8 cellular contexts compared by ENCODE assay signal in the genomic region with DNA sequence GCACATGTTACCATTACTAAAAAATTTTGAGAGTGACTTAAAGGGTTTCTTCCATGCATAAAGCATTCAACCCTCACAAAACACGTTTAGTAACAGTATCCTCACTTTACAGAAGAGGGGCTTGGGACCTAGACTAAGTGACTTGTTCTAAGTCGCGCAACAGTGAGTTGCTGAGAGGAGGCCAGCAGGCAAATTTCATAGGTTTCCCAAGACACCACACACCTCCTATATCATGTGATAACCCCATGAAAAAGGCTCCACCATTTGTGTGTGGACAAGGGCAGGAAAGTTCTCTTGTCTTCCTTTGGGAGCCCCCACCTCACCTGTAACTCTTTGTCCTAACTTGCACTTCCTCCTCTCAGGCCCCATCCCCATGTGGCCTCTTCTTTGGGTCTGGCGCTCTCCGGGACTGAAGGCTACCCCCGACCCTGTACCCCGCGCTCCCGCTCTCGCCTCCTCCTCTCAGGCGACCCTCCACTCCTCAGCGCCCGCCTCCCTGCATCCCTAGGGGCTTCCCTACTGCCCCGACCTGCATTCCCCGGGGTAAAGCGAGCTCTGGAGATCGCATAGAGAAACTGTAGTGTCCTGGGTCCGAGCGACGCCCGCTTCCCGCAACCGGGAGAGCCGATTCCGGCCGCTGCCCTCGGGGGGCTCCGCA. TPM values are rescaled to one million over a fixed set of nuclear protein-coding genes. Genes with fewer than 3 reads are reported as not detected.
DNase-seq lines count a peak whose midpoint lies in the region; ATAC-seq and TF ChIP-seq lines count a peak whose summit lies in the region.

No MANE protein-coding gene starts in this region.

- H3K27me3 Mint-ChIP-seq in activated T-helper 2 cell treated with anti-CD3 and anti-CD28 coated beads, Interferon-gamma antibody, Interleukin-2, Interleukin-4, amounts not matched to agents 10 μg/mL and 5 μg/mL and 100 μg/mL, durations not matched to agents 14 hours and 24 hours and 36 hours (ENCODE audit: low read depth) = no peaks in the 10 kb centered on the region

- TF ChIP-seq CTCF in AG04449 (IDR thresholded peaks at IDR 0.05; ENCODE audit: insufficient read depth, low read length, missing control alignments) (no peak), stomach (IDR thresholded peaks at IDR 0.05) (no peak)

- no peaks in the 10 kb centered on the region for H4K20me1 ChIP-seq in GM23248 (ENCODE audit: insufficient read depth)

- H3K4me3 ChIP-seq in AG04449 (ENCODE audit: low read depth, low read length) (peak overlapping the region; percentile 76), GM23248 (peak overlapping the region; percentile 98), iPS-20b (ENCODE audit: low read length) (peak overlapping the region; percentile 92), stomach (peak overlapping the region; percentile 61 to 80 (median 70))

- peak overlapping the region; percentile 93 for H3K4me2 ChIP-seq in GM23248 (ENCODE audit: unreplicated experiment)

- WGBS in GM23248 (ENCODE audit: low coverage in 1 of 2, low lambda C conversion rate in 2 of 2, missing lambda C conversion rate in 2 of 2), 2 experiments = 9 to 10% methylated on average over 27 to 28 of the region's 28 CpGs
- 5 to 9% (median 6%) methylated on average over 14 to 28 of the region's 28 CpGs for WGBS in stomach, 5 donors

- H3K4me1 Mint-ChIP-seq in activated T-helper 2 cell treated with anti-CD3 and anti-CD28 coated beads, Interferon-gamma antibody, Interleukin-2, Interleukin-4, amounts not matched to agents 10 μg/mL and 5 μg/mL and 100 μg/mL, durations not matched to agents 14 hours and 24 hours and 36 hours (ENCODE audit: low read depth) = peaks cover 59% of the 10 kb centered on the region

- 0 out of 2 replicates have a peak, but pooled peaks cover 9% of the 10 kb centered on the region for H3K36me3 ChIP-seq in GM23248 (ENCODE audit: low read depth)
- no peaks in the 10 kb centered on the region for H3K36me3 ChIP-seq in iPS-20b (ENCODE audit: insufficient read depth, low read depth, low read length)
- peaks cover 20 to 62% (median 55%) of the 10 kb centered on the region in 4 donors for H3K36me3 ChIP-seq in stomach

- CTCF ChIA-PET in AG04449 (lab: Yijun Ruan, JAX) = interaction anchor here (2.2 to 11.4 kb wide), 3 partner anchors 14 to 31 kb away, joined by 6 to 402 read pairs (median 313); partner anchors contain the start of genes PSMB9 and TAP1

- no peaks in the 10 kb centered on the region for H3K9me3 Mint-ChIP-seq in activated T-helper 2 cell treated with anti-CD3 and anti-CD28 coated beads, Interferon-gamma antibody, Interleukin-2, Interleukin-4, amounts not matched to agents 10 μg/mL and 5 μg/mL and 100 μg/mL, durations not matched to agents 14 hours and 24 hours and 36 hours

- no peak for TF ChIP-seq EP300 in stomach (IDR thresholded peaks at IDR 0.05)

- ATAC-seq in HG03432 (IDR thresholded peaks at IDR 0.05; ENCODE audit: unreplicated experiment) = no peak
- no peak for ATAC-seq in HG02981 (IDR thresholded peaks at IDR 0.05; ENCODE audit: unreplicated experiment)

- POLR2A ChIA-PET in AG04449 (lab: Yijun Ruan, JAX) = no interaction called here

- H3K9me2 ChIP-seq in GM23248 (ENCODE audit: insufficient read depth) = no peaks in the 10 kb centered on the region

- intact Hi-C loops in activated T-helper 2 cell treated with anti-CD3 and anti-CD28 coated beads, Interferon-gamma antibody, Interleukin-2, Interleukin-4, amounts not matched to agents 10 μg/mL and 5 μg/mL and 100 μg/mL, durations not matched to agents 14 hours and 24 hours and 36 hours (cut with micrococcal nuclease) = loop anchor here (10.0 kb wide), 2 partner anchors 361 to 1009 kb away; partner anchors contain the start of genes HSD17B8, RING1, RXRB and SLC39A7
- intact Hi-C loops in stomach (cut with DNase I; ENCODE audit: low total_unique reads) = no loop called here

- H3K27me3 ChIP-seq in GM23248 (replicated peaks; ENCODE audit: insufficient read depth) (no peaks in the 10 kb centered on the region), iPS-20b (ENCODE audit: insufficient read depth, low read length) (peaks cover 50% of the 10 kb centered on the region), stomach (no peaks in the 10 kb centered on the region)

- peak overlapping the region; percentile 99 for H3K4me3 Mint-ChIP-seq in activated T-helper 2 cell treated with anti-CD3 and anti-CD28 coated beads, Interferon-gamma antibody, Interleukin-2, Interleukin-4, amounts not matched to agents 10 μg/mL and 5 μg/mL and 100 μg/mL, durations not matched to agents 14 hours and 24 hours and 36 hours (ENCODE audit: low read depth)

- H3K9me3 ChIP-seq in GM23248 (ENCODE audit: low read depth) (no peaks in the 10 kb centered on the region), iPS-20b (ENCODE audit: insufficient read depth, low read depth, low read length) (no peaks in the 10 kb centered on the region), stomach (no peaks in the 10 kb centered on the region)

- peaks cover 87% of the 10 kb centered on the region for H3K36me3 Mint-ChIP-seq in activated T-helper 2 cell treated with anti-CD3 and anti-CD28 coated beads, Interferon-gamma antibody, Interleukin-2, Interleukin-4, amounts not matched to agents 10 μg/mL and 5 μg/mL and 100 μg/mL, durations not matched to agents 14 hours and 24 hours and 36 hours (ENCODE audit: low read depth)

- H3K27ac ChIP-seq in GM23248 = peak overlapping the region; percentile 73
- H3K27ac ChIP-seq in iPS-20b (ENCODE audit: low read length) = no peak overlapping the region
- H3K27ac ChIP-seq in stomach = peak overlapping the region; percentile 89 to 99 (median 96)

- H3K9ac ChIP-seq in GM23248 (peak overlapping the region; percentile 97), iPS-20b (ENCODE audit: low read depth, low read length) (peak overlapping the region; percentile 76; the same call in 1 of the 2 replicates)

- H3K79me2 ChIP-seq in GM23248 (ENCODE audit: insufficient read depth) = no peaks in the 10 kb centered on the region

- H3K27ac Mint-ChIP-seq in activated T-helper 2 cell treated with anti-CD3 and anti-CD28 coated beads, Interferon-gamma antibody, Interleukin-2, Interleukin-4, amounts not matched to agents 10 μg/mL and 5 μg/mL and 100 μg/mL, durations not matched to agents 14 hours and 24 hours and 36 hours = peak overlapping the region; percentile 98

- no peak for TF ChIP-seq POLR2A in stomach (IDR thresholded peaks at IDR 0.05)

- in situ Hi-C loops in GM23248 (cut with MboI) = no loop called here

- peak overlapping the region; percentile 91 for H2AFZ ChIP-seq in GM23248

- H3F3A ChIP-seq in GM23248 (ENCODE audit: insufficient read depth) = peaks cover 17% of the 10 kb centered on the region

- H3K4me1 ChIP-seq in GM23248 (ENCODE audit: insufficient read depth) (no peaks in the 10 kb centered on the region), iPS-20b (ENCODE audit: insufficient read depth, low read length) (peaks cover 3% of the 10 kb centered on the region; the same call in 1 of the 2 replicates), stomach (peaks cover 19 to 66% (median 47%) of the 10 kb centered on the region in 4 donors)

- DNase-seq in AG04449 (ENCODE audit: low read depth, low spot score) (no peak), GM23248 (peak; percentile 36), stomach (no peak), mucosa of gallbladder (ENCODE audit: low spot score) (no peak)
- no peak for DNase-seq in activated T-helper 2 cell treated with anti-CD3 and anti-CD28 coated beads, Interferon-gamma antibody, Interleukin-2, Interleukin-4, amounts not matched to agents 10 μg/mL and 5 μg/mL and 100 μg/mL, durations not matched to agents 14 hours and 24 hours and 36 hours (ENCODE audit: low spot score)

RNA-seq across cellular contexts. Expression of gene PSMB8, which starts 0.4 kb away (rescaled TPM):
- total RNA-seq in GM23248 (2014; rRNA removed; shearing (Covaris generic)) = 21.6 and 27.2 TPM in 2 replicates
- polyA plus RNA-seq in GM23248 (2016; fragmentation: Nextera tagmentation; extraction: Ambion mirVana) (33.5 and 36.0 TPM in 2 replicates), stomach (100 to 1,000 TPM in 2 of 3 donors, 10 to 100 TPM in 1; 88.6 to 177 (median 124) TPM)
- 352 and 368 TPM in 2 replicates for total RNA-seq in activated T-helper 2 cell treated with anti-CD3 and anti-CD28 coated beads, Interferon-gamma antibody, Interleukin-2, Interleukin-4, amounts not matched to agents 10 μg/mL and 5 μg/mL and 100 μg/mL, durations not matched to agents 14 hours and 24 hours and 36 hours
- total RNA-seq in stomach (10 to 100 TPM in 3 of 5 donors, 1 to 10 TPM in 2; 2.7 to 32.1 (median 16.7) TPM), mucosa of gallbladder (73.7 TPM)

RNA-seq across cellular contexts. Expression of gene TAP2, which starts 4.9 kb away (rescaled TPM):
- 2.2 and 5.4 TPM in 2 replicates for total RNA-seq in GM23248 (2014; rRNA removed; shearing (Covaris generic))
- polyA plus RNA-seq in GM23248 (2016; fragmentation: Nextera tagmentation; extraction: Ambion mirVana) = 4.6 and 5.1 TPM in 2 replicates
- total RNA-seq in activated T-helper 2 cell treated with anti-CD3 and anti-CD28 coated beads, Interferon-gamma antibody, Interleukin-2, Interleukin-4, amounts not matched to agents 10 μg/mL and 5 μg/mL and 100 μg/mL, durations not matched to agents 14 hours and 24 hours and 36 hours = 142 and 162 TPM in 2 replicates
- total RNA-seq in stomach = 100 to 1,000 TPM in 1 of 5 donors, 10 to 100 TPM in 3, 1 to 10 TPM in 1; 3.8 to 449 (median 12.2) TPM
- 10 to 100 TPM in 1 of 3 donors, 1 to 10 TPM in 2; 1.2 to 24.6 (median 4.4) TPM for polyA plus RNA-seq in stomach
- total RNA-seq in mucosa of gallbladder = 40.4 TPM

RNA-seq across cellular contexts. Expression of gene TAP1, which starts 10.1 kb away (rescaled TPM):
- total RNA-seq in GM23248 (2014; rRNA removed; shearing (Covaris generic)) = 27.5 and 30.7 TPM in 2 replicates
- 29.8 and 30.7 TPM in 2 replicates for polyA plus RNA-seq in GM23248 (2016; fragmentation: Nextera tagmentation; extraction: Ambion mirVana)
- 276 and 278 TPM in 2 replicates for total RNA-seq in activated T-helper 2 cell treated with anti-CD3 and anti-CD28 coated beads, Interferon-gamma antibody, Interleukin-2, Interleukin-4, amounts not matched to agents 10 μg/mL and 5 μg/mL and 100 μg/mL, durations not matched to agents 14 hours and 24 hours and 36 hours
- total RNA-seq in stomach = 10 to 100 TPM; 16.0 to 54.7 (median 29.6) TPM
- polyA plus RNA-seq in stomach = 100 to 1,000 TPM in 1 of 3 donors, 10 to 100 TPM in 2; 10.8 to 117 (median 15.5) TPM
- 41.3 TPM for total RNA-seq in mucosa of gallbladder

RNA-seq across cellular contexts. Expression of gene PSMB9, which starts 10.5 kb away (rescaled TPM):
- total RNA-seq in GM23248 (2014; rRNA removed; shearing (Covaris generic)) = 3.4 and 5.1 TPM in 2 replicates
- polyA plus RNA-seq in GM23248 (2016; fragmentation: Nextera tagmentation; extraction: Ambion mirVana) (11.2 and 12.3 TPM in 2 replicates), stomach (100 to 1,000 TPM in 1 of 3 donors, 10 to 100 TPM in 2; 33.2 to 107 (median 91.6) TPM)
- total RNA-seq in activated T-helper 2 cell treated with anti-CD3 and anti-CD28 coated beads, Interferon-gamma antibody, Interleukin-2, Interleukin-4, amounts not matched to agents 10 μg/mL and 5 μg/mL and 100 μg/mL, durations not matched to agents 14 hours and 24 hours and 36 hours = 262 and 265 TPM in 2 replicates
- total RNA-seq in stomach (10 to 100 TPM in 1 of 5 donors, 1 to 10 TPM in 4; 5.4 to 18.7 (median 6.8) TPM), mucosa of gallbladder (31.2 TPM)

RNA-seq across cellular contexts. Expression of gene HLA-DOB, which starts 26.6 kb away (rescaled TPM):
- total RNA-seq in GM23248 (2014; rRNA removed; shearing (Covaris generic)) = not detected in 2 replicates
- polyA plus RNA-seq in GM23248 (2016; fragmentation: Nextera tagmentation; extraction: Ambion mirVana) (not detected in 2 replicates), stomach (1 to 10 TPM in 2 of 3 donors, under 1 TPM in 1; 0.81 to 5.0 (median 1.2) TPM)
- total RNA-seq in activated T-helper 2 cell treated with anti-CD3 and anti-CD28 coated beads, Interferon-gamma antibody, Interleukin-2, Interleukin-4, amounts not matched to agents 10 μg/mL and 5 μg/mL and 100 μg/mL, durations not matched to agents 14 hours and 24 hours and 36 hours = 3.1 and 3.6 TPM in 2 replicates
- total RNA-seq in stomach (10 to 100 TPM in 1 of 5 donors, 1 to 10 TPM in 2, not detected in 2; 1.3 to 62.9 (median 2.9) TPM), mucosa of gallbladder (0.69 TPM)
